21 cellular contexts compared by ENCODE assay signal in genomic region chr15:56820333-56820732, GRCh38.
DNase-seq lines count a peak whose midpoint lies in the region; ATAC-seq and TF ChIP-seq lines count a peak whose summit lies in the region.
"Had no signal": no experiment of that assay in that cellular context is flagged by ENCODE, and none has a peak within 500 bp of the region (broad histone marks: within the 10 kb centered on the region; RNA-seq: fewer than 3 reads in every experiment).

No MANE protein-coding gene starts in this region.

- no peak for TF ChIP-seq CTCF in OCI-LY7 (conservative IDR thresholded peaks at IDR 0.05; ENCODE audit: low read length)
- TF ChIP-seq CTCF in prostate gland (IDR thresholded peaks at IDR 0.05) = no peak
- no peak for TF ChIP-seq CTCF in brain microvascular endothelial cell (IDR thresholded peaks at IDR 0.05; ENCODE audit: low read depth, low read length, missing control alignments)

- ATAC-seq in HG02870 (IDR thresholded peaks at IDR 0.05; ENCODE audit: unreplicated experiment) = peak; percentile 66
- no peak for ATAC-seq in HG02885 (IDR thresholded peaks at IDR 0.05; ENCODE audit: poor library complexity, unreplicated experiment)
- no peak for ATAC-seq in right cardiac atrium
- ATAC-seq: activated T-cell treated with anti-CD3 and anti-CD28 coated beads, Interleukin-2, amount 50 U/mL, for 4 hours had no signal

- H3K9me3 ChIP-seq in OCI-LY7 (ENCODE audit: low read length) (no peaks in the 10 kb centered on the region), right cardiac atrium (ENCODE audit: control insufficient read depth, low read length) (no peaks in the 10 kb centered on the region), prostate gland (no peaks in the 10 kb centered on the region)
- H3K9me3 ChIP-seq: spleen, testis had no signal

- in situ Hi-C loops in brain microvascular endothelial cell (cut with HindIII; ENCODE audit: low pct_ligation_motif_present, low sequenced_read_pairs) = no loop called here

- H3K36me3 ChIP-seq in OCI-LY7 (ENCODE audit: insufficient read depth, low read length) (no peaks in the 10 kb centered on the region), prostate gland (no peaks in the 10 kb centered on the region), brain microvascular endothelial cell (replicated peaks) (no peaks in the 10 kb centered on the region)
- H3K36me3 ChIP-seq: spleen had no signal

- intact Hi-C loops in OCI-LY7 (cut with micrococcal nuclease; ENCODE audit: unreplicated experiment) = no loop called here
- intact Hi-C loops in dendritic cell treated with granulocyte-macrophage colony-stimulating factor and Interleukin-4, amounts not matched to agents 40 ng/mL and 50 ng/mL, for 4 days (cut with micrococcal nuclease) = loop anchor here (2.0 to 5.0 kb wide), 2 partner anchors 46 to 97 kb away; partner anchors contain the start of gene TCF12
- intact Hi-C loops in right cardiac atrium (cut with DNase I) = loop anchor here in 2 of 4 donors (5.0 to 10.0 kb wide), 2 partner anchors 47 to 314 kb away; no protein-coding TSS in a partner anchor
- intact Hi-C loops in prostate gland (cut with DNase I) = loop anchor here (5.0 kb wide), 1 partner anchor 97 kb away; the partner anchor contains the start of gene TCF12

- CTCF ChIA-PET in OCI-LY7 (lab: Charles Lee; ENCODE audit: unreplicated experiment) = no interaction called here

- H3K27me3 Mint-ChIP-seq in dendritic cell treated with granulocyte-macrophage colony-stimulating factor and Interleukin-4, amounts not matched to agents 40 ng/mL and 50 ng/mL, for 4 days = no peaks in the 10 kb centered on the region
- H3K27me3 Mint-ChIP-seq: activated CD4-positive, alpha-beta memory T cell treated with anti-CD3 and anti-CD28 coated beads for 36 hours; activated naive CD4-positive, alpha-beta T cell treated with anti-CD3 and anti-CD28 coated beads, Interleukin-2, amount 50 U/mL, for 24 hours had no signal

- H3K4me3 ChIP-seq in OCI-LY7 (ENCODE audit: low read depth, low read length, poor library complexity, severe bottlenecking) (no peak overlapping the region), right cardiac atrium (ENCODE audit: low read length) (no peak overlapping the region), prostate gland (no peak overlapping the region), brain microvascular endothelial cell (ENCODE audit: low read depth, low read length) (no peak overlapping the region)
- H3K4me3 ChIP-seq: spleen, testis had no signal

- H2AFZ ChIP-seq in OCI-LY7 (ENCODE audit: low read length) = peak overlapping the region; percentile 63; the same call in 1 of the 2 replicates

- no peak overlapping the region for H3K4me2 ChIP-seq in OCI-LY7 (ENCODE audit: low read length)

- peak overlapping the region; percentile 58 for H3K27ac Mint-ChIP-seq in dendritic cell treated with granulocyte-macrophage colony-stimulating factor and Interleukin-4, amounts not matched to agents 40 ng/mL and 50 ng/mL, for 4 days
- H3K27ac Mint-ChIP-seq: activated CD4-positive, alpha-beta memory T cell treated with anti-CD3 and anti-CD28 coated beads for 36 hours; activated naive CD4-positive, alpha-beta T cell treated with anti-CD3 and anti-CD28 coated beads, Interleukin-2, amount 50 U/mL, for 24 hours; H9 had no signal

- no peaks in the 10 kb centered on the region for H3K9me2 ChIP-seq in OCI-LY7 (ENCODE audit: insufficient read depth, low read length)

- no peaks in the 10 kb centered on the region for H3K79me2 ChIP-seq in OCI-LY7 (ENCODE audit: insufficient read depth, low read depth, low read length)

- DNase-seq in CD1c-positive myeloid dendritic cell (ENCODE audit: extremely low spot score) = peak; percentile 37
- DNase-seq in OCI-LY7 (ENCODE audit: low spot score) = no peak
- no peak for DNase-seq in right cardiac atrium
- DNase-seq in prostate gland (ENCODE audit: low spot score) = no peak
- no peak for DNase-seq in brain microvascular endothelial cell
- DNase-seq: activated CD4-positive, alpha-beta memory T cell treated with anti-CD3 and anti-CD28 coated beads for 36 hours; activated T-cell treated with anti-CD3 and anti-CD28 coated beads, Interleukin-2, amount 50 U/mL, for 4 hours; GDM1; H9; NCI-H1436; NCI-H2171; NCI-H82; spleen; testis had no signal

- H3K27ac ChIP-seq in OCI-LY7 (ENCODE audit: low read depth, low read length, poor library complexity, severe bottlenecking) (no peak overlapping the region), right cardiac atrium (ENCODE audit: low read length) (no peak overlapping the region), prostate gland (no peak overlapping the region), brain microvascular endothelial cell (no peak overlapping the region)
- H3K27ac ChIP-seq: C4-2B, RWPE1, spleen, testis, VCaP had no signal

- TF ChIP-seq POLR2A in prostate gland (IDR thresholded peaks at IDR 0.05) = no peak

- no peaks in the 10 kb centered on the region for H4K20me1 ChIP-seq in OCI-LY7 (ENCODE audit: insufficient read depth, low read length)

- POLR2A ChIA-PET in OCI-LY7 (lab: Charles Lee) = interaction anchor here (1.3 kb wide), 1 partner anchor 26 kb away, joined by 3 read pairs; no protein-coding TSS in a partner anchor

- no peaks in the 10 kb centered on the region for H3K36me3 Mint-ChIP-seq in dendritic cell treated with granulocyte-macrophage colony-stimulating factor and Interleukin-4, amounts not matched to agents 40 ng/mL and 50 ng/mL, for 4 days (ENCODE audit: low read depth)
- H3K36me3 Mint-ChIP-seq: activated CD4-positive, alpha-beta memory T cell treated with anti-CD3 and anti-CD28 coated beads for 36 hours; activated naive CD4-positive, alpha-beta T cell treated with anti-CD3 and anti-CD28 coated beads, Interleukin-2, amount 50 U/mL, for 24 hours had no signal

- H3K9me3 Mint-ChIP-seq in dendritic cell treated with granulocyte-macrophage colony-stimulating factor and Interleukin-4, amounts not matched to agents 40 ng/mL and 50 ng/mL, for 4 days = no peaks in the 10 kb centered on the region
- H3K9me3 Mint-ChIP-seq: activated CD4-positive, alpha-beta memory T cell treated with anti-CD3 and anti-CD28 coated beads for 36 hours; activated naive CD4-positive, alpha-beta T cell treated with anti-CD3 and anti-CD28 coated beads, Interleukin-2, amount 50 U/mL, for 24 hours; activated T-cell treated with anti-CD3 and anti-CD28 coated beads, Interleukin-2, amount 50 U/mL, for 4 hours; H9 had no signal

- H3K27me3 ChIP-seq in right cardiac atrium (ENCODE audit: control insufficient read depth, insufficient read depth) = no peaks in the 10 kb centered on the region
- no peaks in the 10 kb centered on the region for H3K27me3 ChIP-seq in prostate gland (replicated peaks; ENCODE audit: insufficient read depth)
- no peaks in the 10 kb centered on the region for H3K27me3 ChIP-seq in brain microvascular endothelial cell (replicated peaks)
- H3K27me3 ChIP-seq: spleen, testis had no signal

- H3K4me1 ChIP-seq in OCI-LY7 (ENCODE audit: insufficient read depth, low read length, poor library complexity, severe bottlenecking) (no peaks in the 10 kb centered on the region), right cardiac atrium (ENCODE audit: control insufficient read depth, insufficient read depth, low read length) (peaks cover 6% of the 10 kb centered on the region), prostate gland (replicated peaks) (no peaks in the 10 kb centered on the region)
- H3K4me1 ChIP-seq: testis had no signal

- H3K4me3 Mint-ChIP-seq in dendritic cell treated with granulocyte-macrophage colony-stimulating factor and Interleukin-4, amounts not matched to agents 40 ng/mL and 50 ng/mL, for 4 days = no peak overlapping the region
- H3K4me3 Mint-ChIP-seq: activated CD4-positive, alpha-beta memory T cell treated with anti-CD3 and anti-CD28 coated beads for 36 hours; activated naive CD4-positive, alpha-beta T cell treated with anti-CD3 and anti-CD28 coated beads, Interleukin-2, amount 50 U/mL, for 24 hours; activated T-cell treated with anti-CD3 and anti-CD28 coated beads, Interleukin-2, amount 50 U/mL, for 4 hours; H9 had no signal

- H3K4me1 Mint-ChIP-seq in dendritic cell treated with granulocyte-macrophage colony-stimulating factor and Interleukin-4, amounts not matched to agents 40 ng/mL and 50 ng/mL, for 4 days (ENCODE audit: low read depth) = peaks cover 39% of the 10 kb centered on the region
- H3K4me1 Mint-ChIP-seq: activated naive CD4-positive, alpha-beta T cell treated with anti-CD3 and anti-CD28 coated beads, Interleukin-2, amount 50 U/mL, for 24 hours had no signal

- BruUV-seq in OCI-LY7 (replicated peaks; lab: Mats Ljungman, UMichigan) = no TSS peak
